In the genomic region with DNA sequence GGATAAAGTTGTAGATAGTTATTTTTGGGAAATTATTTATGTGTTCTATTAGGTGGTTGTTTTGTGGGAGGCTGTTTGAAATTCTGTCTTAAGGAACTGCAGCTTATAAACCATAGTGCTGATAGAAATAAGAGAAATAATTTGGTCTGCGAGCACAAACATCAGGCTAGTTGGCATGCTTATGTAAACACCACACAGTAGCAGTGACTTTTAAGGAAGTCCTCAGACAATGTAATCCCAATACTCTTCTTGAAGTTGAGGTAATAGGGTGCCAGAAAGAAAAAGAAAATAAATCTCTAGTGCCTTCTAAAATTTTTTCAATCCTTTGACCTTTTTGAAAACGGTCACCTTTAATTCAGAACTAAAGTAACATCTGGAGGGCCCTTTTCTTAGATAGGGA, we compare ENCODE assay signal across 18 cellular contexts.
"Had no signal": no experiment of that assay in that cellular context is flagged by ENCODE, and none has a peak within 500 bp of the region (broad histone marks: within the 10 kb centered on the region; RNA-seq: fewer than 3 reads in every experiment).

No MANE protein-coding gene starts in this region.

- H3K9me3 ChIP-seq: right lobe of liver, tibial artery, uterus had no signal

- H3K36me3 ChIP-seq: cardiac muscle cell, right lobe of liver, tibial artery, uterus, WERI-Rb-1 had no signal

- DNase-seq: activated CD4-positive, alpha-beta T cell treated with anti-CD3 and anti-CD28 coated beads for 1 hour; activated CD4-positive, alpha-beta T cell treated with anti-CD3 and anti-CD28 coated beads, Interleukin-2, amount 50 U/mL, for 48 hours; activated gamma-delta T cell treated with Interleukin-2 at 50 U/mL for 16 hours; activated T-cell treated with anti-CD3 and anti-CD28 coated beads for 4 hours; endodermal cell; foreskin melanocyte; mammary epithelial cell; midbrain; right lobe of liver; stimulated activated CD4-positive, alpha-beta T cell treated with anti-CD3 and anti-CD28 coated beads, Interleukin-4, amount 100 ng/mL, for 24 hours; T-helper 17 cell; tibial artery; uterus; WERI-Rb-1 had no signal

- H3K4me1 Mint-ChIP-seq: stimulated activated effector memory CD8-positive, alpha-beta T cell treated with anti-CD3 and anti-CD28 coated beads, Interleukin-12 subunit alpha, Interleukin-12 subunit beta, amount 100 ng/mL, for 72 hours; T-helper 17 cell had no signal

- ATAC-seq: right lobe of liver; stimulated activated effector memory CD8-positive, alpha-beta T cell treated with anti-CD3 and anti-CD28 coated beads, Interleukin-12 subunit alpha, Interleukin-12 subunit beta, amount 100 ng/mL, for 72 hours; T-helper 17 cell had no signal

- H3K27me3 ChIP-seq: cardiac muscle cell, right lobe of liver, tibial artery, uterus had no signal

- H3K36me3 Mint-ChIP-seq: stimulated activated effector memory CD8-positive, alpha-beta T cell treated with anti-CD3 and anti-CD28 coated beads, Interleukin-12 subunit alpha, Interleukin-12 subunit beta, amount 100 ng/mL, for 72 hours had no signal

- H3K27ac Mint-ChIP-seq: activated naive CD8-positive, alpha-beta T cell; activated T-helper 1 cell treated with anti-CD3 and anti-CD28 coated beads, Interleukin-12 subunit alpha, Interleukin-12 subunit beta, Interleukin-2, Interleukin-4 antibody, amounts not matched to agents 30 ng/mL and 10 ng/mL and 1 ng/mL, durations not matched to agents 14 hours and 24 hours and 36 hours; endodermal cell; stimulated activated effector memory CD8-positive, alpha-beta T cell treated with anti-CD3 and anti-CD28 coated beads, Interleukin-12 subunit alpha, Interleukin-12 subunit beta, amount 100 ng/mL, for 72 hours; T-helper 17 cell had no signal

- H3K9me3 Mint-ChIP-seq: activated T-helper 1 cell treated with anti-CD3 and anti-CD28 coated beads, Interleukin-12 subunit alpha, Interleukin-12 subunit beta, Interleukin-2, Interleukin-4 antibody, amounts not matched to agents 30 ng/mL and 10 ng/mL and 1 ng/mL, durations not matched to agents 14 hours and 24 hours and 36 hours; endodermal cell; stimulated activated effector memory CD8-positive, alpha-beta T cell treated with anti-CD3 and anti-CD28 coated beads, Interleukin-12 subunit alpha, Interleukin-12 subunit beta, amount 100 ng/mL, for 72 hours had no signal

- H3K4me3 ChIP-seq: cardiac muscle cell, right lobe of liver, tibial artery, uterus had no signal

- H3K4me3 Mint-ChIP-seq: activated naive CD8-positive, alpha-beta T cell; activated T-helper 1 cell treated with anti-CD3 and anti-CD28 coated beads, Interleukin-12 subunit alpha, Interleukin-12 subunit beta, Interleukin-2, Interleukin-4 antibody, amounts not matched to agents 30 ng/mL and 10 ng/mL and 1 ng/mL, durations not matched to agents 14 hours and 24 hours and 36 hours; endodermal cell; stimulated activated effector memory CD8-positive, alpha-beta T cell treated with anti-CD3 and anti-CD28 coated beads, Interleukin-12 subunit alpha, Interleukin-12 subunit beta, amount 100 ng/mL, for 72 hours; T-helper 17 cell had no signal

- H3K4me1 ChIP-seq: right lobe of liver, uterus had no signal
